ENCODE assay signal across 1 cellular context in genomic region chr7:156222151-156222550, GRCh38.
TF ChIP-seq lines count a peak whose summit lies in the region.

No MANE protein-coding gene starts in this region.

TF ChIP-seq in K562, 482 proteins besides CTCF, POLR2A, EP300 and RAD21 (continued from another document):
- TF ChIP-seq CHD7 (IDR thresholded peaks at IDR 0.05; ENCODE audit: low read depth, low read length): no peak
- no peak for TF ChIP-seq YY1 (IDR thresholded peaks at IDR 0.05; ENCODE audit: borderline replicate concordance in 1 of 3, control insufficient read depth in 1 of 3, extremely low read depth in 1 of 3, insufficient read depth in 3 of 3, insufficient read length in 1 of 3, insufficient replicate concordance in 2 of 3, low read depth in 1 of 3, low read length in 2 of 3)
- no peak for TF ChIP-seq PHF20 (IDR thresholded peaks at IDR 0.05; ENCODE audit: partially characterized antibody)
- no peak for TF ChIP-seq TAF9B (IDR thresholded peaks at IDR 0.05; ENCODE audit: partially characterized antibody)
- TF ChIP-seq CXXC5 (CRISPR knock-in tag; IDR thresholded peaks at IDR 0.05): no peak
- TF ChIP-seq RB1 (IDR thresholded peaks at IDR 0.05; ENCODE audit: low read depth): no peak
- TF ChIP-seq RBFOX2 (IDR thresholded peaks at IDR 0.05; ENCODE audit: low read depth, low read length): no peak
